ENCODE assay signal across 8 cellular contexts in the genomic region with DNA sequence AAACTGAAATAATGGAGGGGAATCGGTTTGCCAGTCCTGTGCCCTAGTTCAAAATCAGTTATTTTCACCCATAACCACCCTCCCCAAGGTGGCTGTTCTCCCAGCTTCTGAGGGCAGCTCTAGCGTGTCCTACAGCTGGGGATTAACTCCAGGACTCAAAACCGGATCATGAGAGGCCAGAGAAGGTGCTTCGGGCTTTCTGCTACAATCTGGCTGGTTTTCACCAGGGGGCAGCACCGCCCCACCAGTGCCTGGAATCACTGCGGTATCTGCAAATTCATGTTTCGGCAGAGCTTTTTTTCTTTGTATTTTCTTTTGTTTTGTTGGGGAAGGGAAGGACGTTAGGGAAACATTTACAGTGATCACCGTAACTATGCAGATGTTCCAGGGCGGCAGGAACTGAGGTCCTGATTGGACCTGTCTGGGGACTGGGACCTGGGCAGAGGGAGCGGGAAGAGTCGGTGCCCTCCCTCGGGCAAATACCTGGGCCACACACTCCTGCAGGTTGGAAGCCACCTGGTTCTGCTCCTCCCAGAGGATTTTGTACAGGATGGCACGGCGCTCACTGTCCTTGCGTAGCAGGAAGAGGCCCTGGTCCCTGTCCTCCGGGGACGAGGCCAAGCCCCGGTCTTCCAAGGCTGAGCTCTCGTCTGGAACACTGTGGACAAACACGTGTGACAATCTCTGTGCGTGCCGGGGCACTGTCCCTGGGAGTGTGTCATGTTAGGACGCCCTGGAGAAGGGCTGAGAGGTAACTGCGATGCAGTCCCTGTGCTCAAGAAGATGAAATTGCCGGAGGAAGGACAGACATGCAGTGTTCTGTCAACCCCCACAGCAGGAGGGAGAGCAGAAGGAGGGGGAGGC. TPM values are rescaled to one million over a fixed set of nuclear protein-coding genes. Genes with fewer than 3 reads are reported as not detected.
A peak's percentile ranks its signal among the peaks of the same experiment; 100 is the strongest.
DNase-seq lines count a peak whose midpoint lies in the region; TF ChIP-seq lines count a peak whose summit lies in the region.

No MANE protein-coding gene starts in this region.

- H3K18ac ChIP-seq in neuronal stem cell (ENCODE audit: low read length), result peak overlapping the region; percentile 13

- TF ChIP-seq CTCF in BJ (IDR thresholded peaks at IDR 0.05; ENCODE audit: insufficient read depth, low read depth, low read length) (peak; percentile 75), RWPE1 (conservative IDR thresholded peaks at IDR 0.05; ENCODE audit: low read depth) (peak; percentile 73)

- no peak overlapping the region for H3K14ac ChIP-seq in neuronal stem cell (ENCODE audit: low read length)

- H3K4ac ChIP-seq in neuronal stem cell (ENCODE audit: low read length), result no peak overlapping the region

- no peak overlapping the region for H2AK5ac ChIP-seq in neuronal stem cell (ENCODE audit: low read depth, low read length)

- CTCF ChIA-PET in BJ (lab: Yijun Ruan, JAX), result interaction anchor here (0.6 to 2.6 kb wide), 9 partner anchors 9 to 788 kb away, joined by 3 to 23 read pairs (median 3); no protein-coding TSS in a partner anchor
- CTCF ChIA-PET in RWPE1 (lab: Yijun Ruan, JAX), result interaction anchor here (0.6 to 2.0 kb wide), 8 partner anchors 12 to 749 kb away, joined by 3 to 9 read pairs (median 4); no protein-coding TSS in a partner anchor

- H4K91ac ChIP-seq in neuronal stem cell (ENCODE audit: low read depth, low read length, poor library complexity), result no peak overlapping the region

- no peak overlapping the region for H2BK5ac ChIP-seq in neuronal stem cell (ENCODE audit: low read length)

- H3K27me3 ChIP-seq in BJ (ENCODE audit: control insufficient read depth, insufficient read depth, low read length) (no peaks in the 10 kb centered on the region; the same call in 1 of the 2 replicates), HUES6 (ENCODE audit: control insufficient read depth, insufficient read depth, low read length) (peaks cover 17% of the 10 kb centered on the region), neuronal stem cell (ENCODE audit: control insufficient read depth in 3 of 3, insufficient read depth in 3 of 3, low read depth in 1 of 3, low read length in 3 of 3) (peaks cover 0 to 24% (median 0%) of the 10 kb centered on the region in 3 experiments), subcutaneous abdominal adipose tissue (ENCODE audit: control insufficient read depth in 5 of 5, insufficient read depth in 4 of 5, low read length in 5 of 5) (peaks cover 0 to 21% (median 13%) of the 10 kb centered on the region in 5 donors)

- H3K9me3 ChIP-seq in HUES6 (ENCODE audit: control insufficient read depth, insufficient read depth, low read depth, low read length) (no peaks in the 10 kb centered on the region; the same call in 1 of the 2 replicates), neuronal stem cell (replicated peaks in 1 of 2; ENCODE audit: control insufficient read depth in 2 of 2, insufficient read depth in 1 of 2, low read depth in 1 of 2, low read length in 2 of 2) (no peaks in the 10 kb centered on the region), subcutaneous abdominal adipose tissue (ENCODE audit: control insufficient read depth in 5 of 5, low read length in 5 of 5) (no peaks in the 10 kb centered on the region)

- peak overlapping the region; percentile 41 for H3K9ac ChIP-seq in HUES6 (ENCODE audit: low read length)
- H3K9ac ChIP-seq in neuronal stem cell (ENCODE audit: low read depth, low read length, poor library complexity), result no peak overlapping the region
- peak overlapping the region in 1 of 5 donors; percentile 31 for H3K9ac ChIP-seq in subcutaneous abdominal adipose tissue (ENCODE audit: low read length in 5 of 5)

- POLR2A ChIA-PET in BJ (lab: Charles Lee), result no interaction called here
- POLR2A ChIA-PET in RWPE1 (lab: Yijun Ruan, JAX; ENCODE audit: low non-redundant PET), result interaction anchor here (0.7 kb wide), 1 partner anchor 376 kb away, joined by 6 read pairs; no protein-coding TSS in a partner anchor

- H2BK15ac ChIP-seq in neuronal stem cell (ENCODE audit: low read length), result no peak overlapping the region

- no peaks in the 10 kb centered on the region for H3K79me1 ChIP-seq in neuronal stem cell (ENCODE audit: low read depth, low read length)

- no peak overlapping the region for H2BK12ac ChIP-seq in neuronal stem cell (ENCODE audit: low read length)

- H3K4me2 ChIP-seq in neuronal stem cell (ENCODE audit: insufficient read depth, low read length, poor library complexity, severe bottlenecking), result peak overlapping the region; percentile 83

- H3K23ac ChIP-seq in neuronal stem cell (ENCODE audit: low read depth, low read length, poor library complexity), result no peak overlapping the region

- H3K36me3 ChIP-seq in BJ (ENCODE audit: control insufficient read depth, insufficient read depth, low read length) (no peaks in the 10 kb centered on the region), HUES6 (ENCODE audit: control insufficient read depth, insufficient read depth, low read length) (no peaks in the 10 kb centered on the region), neuronal stem cell (replicated peaks in 1 of 2; ENCODE audit: control insufficient read depth in 2 of 2, insufficient read depth in 2 of 2, low read length in 2 of 2) (no peaks in the 10 kb centered on the region), subcutaneous abdominal adipose tissue (ENCODE audit: control insufficient read depth in 5 of 5, insufficient read depth in 5 of 5, low read length in 5 of 5) (no peaks in the 10 kb centered on the region)

- H3K27ac ChIP-seq in HUES6 (ENCODE audit: low read depth, low read length) (no peak overlapping the region), RWPE1 (peak overlapping the region; percentile 25; the same call in 1 of the 2 replicates), neuronal stem cell (replicated peaks; ENCODE audit: low read length) (no peak overlapping the region), subcutaneous abdominal adipose tissue (ENCODE audit: low read depth, low read length) (no peak overlapping the region)

- WGBS in neuronal stem cell (ENCODE audit: extremely low coverage in 2 of 2, insufficient read length in 2 of 2, insufficient replicate concordance in 1 of 2), 2 donors, result no CpG with 5 or more reads among the region's 26 CpGs

- H2BK120ac ChIP-seq in neuronal stem cell (ENCODE audit: low read depth, low read length), result no peak overlapping the region

- H3K4me3 ChIP-seq in BJ (ENCODE audit: low read depth, low read length) (peak overlapping the region; percentile 37), HUES6 (ENCODE audit: low read depth, low read length) (peak overlapping the region; percentile 67), neuronal stem cell (ENCODE audit: low read length in 2 of 2) (peak overlapping the region; percentile 36 to 75), subcutaneous abdominal adipose tissue (ENCODE audit: low read depth in 1 of 5, low read length in 5 of 5) (peak overlapping the region; percentile 47 to 67 (median 59))

- DNase-seq in BJ (ENCODE audit: low read depth) (peak; percentile 9), GM19238 (ENCODE audit: insufficient read length, low spot score) (peak; percentile 30), RWPE1 (ENCODE audit: low spot score) (peak; percentile 65), activated gamma-delta T cell (lab: John Stamatoyannopoulos, UW) (peak; percentile 15), foreskin melanocyte (peak; percentile 35), neuronal stem cell (ENCODE audit: low spot score) (peak; percentile 53)

- no peak overlapping the region for H4K8ac ChIP-seq in neuronal stem cell (ENCODE audit: low read depth, low read length)

- H3K4me1 ChIP-seq in HUES6 (ENCODE audit: control insufficient read depth, insufficient read depth, low read length) (peaks cover 6% of the 10 kb centered on the region; the same call in 1 of the 2 replicates), neuronal stem cell (ENCODE audit: control insufficient read depth in 2 of 2, insufficient read depth in 1 of 2, low read depth in 1 of 2, low read length in 2 of 2) (peaks cover 0 to 1% of the 10 kb centered on the region in 2 donors), subcutaneous abdominal adipose tissue (ENCODE audit: control insufficient read depth in 5 of 5, insufficient read depth in 5 of 5, low read length in 5 of 5) (peaks cover 0 to 12% (median 10%) of the 10 kb centered on the region in 5 donors)

- peak overlapping the region; percentile 81 for H2AFZ ChIP-seq in neuronal stem cell (ENCODE audit: low read length)

RNA-seq across cellular contexts. Expression of gene PDHA1, which starts 28.7 kb away (rescaled TPM):
- 113 and 135 TPM in 2 replicates for polyA plus RNA-seq in BJ (2011; rRNA removed)
- 27.7 and 30.2 TPM in 2 replicates for polyA minus RNA-seq in BJ (2011; rRNA and poly(A)+ RNA removed)
- 68.8 TPM for polyA plus RNA-seq in neuronal stem cell (2013, experiment 1 of 2)
- 62.3 TPM for polyA plus RNA-seq in neuronal stem cell (2013, experiment 2 of 2)

Comparison
In these comparisons a context has a peak if more than half of its experiments do, and no peak if none do; other contexts are left out.
1. DNase-seq: peak in every context shown above with its lines; median percentile 65 in RWPE1; 53 in neuronal stem cell; 35 in foreskin melanocyte; 30 in GM19238; 15 in activated gamma-delta T cell; 9 in BJ.